Comparison of ENCODE assay signal across 19 cellular contexts in the genomic region with DNA sequence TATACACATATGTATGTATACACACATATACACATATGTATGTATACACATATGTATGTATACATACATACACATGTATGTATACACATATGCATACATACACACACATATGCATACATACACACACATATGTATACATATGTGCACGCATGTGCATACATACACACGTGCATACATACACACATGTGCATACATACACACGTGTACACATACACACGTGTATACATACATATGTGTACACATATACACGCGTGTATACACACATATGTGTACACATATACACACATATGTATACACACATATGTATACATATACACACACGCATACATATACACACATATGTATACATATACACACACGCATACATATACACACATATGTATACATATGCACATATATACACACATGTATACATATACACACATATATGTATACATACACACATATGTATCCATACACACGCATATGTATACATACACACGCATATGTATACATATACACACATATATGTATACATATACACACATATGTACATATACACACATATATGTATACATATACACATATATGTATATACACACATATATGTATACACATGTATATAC. TPM values are rescaled to one million over a fixed set of nuclear protein-coding genes. Genes with fewer than 3 reads are reported as not detected.
DNase-seq lines count a peak whose midpoint lies in the region; ATAC-seq, FAIRE-seq and TF ChIP-seq lines count a peak whose summit lies in the region.
"Had no signal": no experiment of that assay in that cellular context is flagged by ENCODE, and none has a peak within 500 bp of the region (broad histone marks: within the 10 kb centered on the region; RNA-seq: fewer than 3 reads in every experiment).

No MANE protein-coding gene starts in this region.

- no peaks in the 10 kb centered on the region for H3K9me2 ChIP-seq in PC-3 (replicated peaks; ENCODE audit: low read length)

- dilution Hi-C loops in endothelial cell of umbilical vein (cut with MboI; ENCODE audit: extremely low pct_ligation_motif_present, low sequenced_read_pairs): no loop called here

- TF ChIP-seq CTCF in PC-3 (conservative IDR thresholded peaks at IDR 0.05; ENCODE audit: low read depth, low read length) (no peak), endothelial cell of umbilical vein (IDR thresholded peaks at IDR 0.05; ENCODE audit: extremely low read depth in 1 of 2, insufficient read depth in 1 of 2, low read depth in 1 of 2, low read length in 2 of 2) (no peak), foreskin fibroblast (IDR thresholded peaks at IDR 0.05; ENCODE audit: low read depth, low read length) (no peak)

- H3K27me3 Mint-ChIP-seq in natural killer cell treated with Interleukin-12 subunit alpha and Interleukin-12 subunit beta and Interleukin-15 and Interleukin-18, amount 100 ng/mL, for 72 hours: no peaks in the 10 kb centered on the region

- no peak for TF ChIP-seq POLR2A in GM12892 (IDR thresholded peaks at IDR 0.05; ENCODE audit: low read depth, low read length)
- peak; percentile 45 for TF ChIP-seq POLR2A in endothelial cell of umbilical vein (IDR thresholded peaks at IDR 0.05; ENCODE audit: low read depth, low read length)

- no peaks in the 10 kb centered on the region for H3K36me3 Mint-ChIP-seq in natural killer cell treated with Interleukin-12 subunit alpha and Interleukin-12 subunit beta and Interleukin-15 and Interleukin-18, amount 100 ng/mL, for 72 hours

- H4K20me1 ChIP-seq in PC-3 (ENCODE audit: low read length) (no peaks in the 10 kb centered on the region), endothelial cell of umbilical vein (replicated peaks; ENCODE audit: control insufficient read depth, extremely low read depth, insufficient read depth, low read length) (no peaks in the 10 kb centered on the region)

- DNase-seq in GM12892 (ENCODE audit: insufficient read length): no peak
- DNase-seq in PC-3: peak; percentile 44
- DNase-seq in endothelial cell of umbilical vein (ENCODE audit: low read depth, low spot score): no peak
- DNase-seq in natural killer cell treated with Interleukin-12 subunit alpha and Interleukin-12 subunit beta and Interleukin-15 and Interleukin-18, amount 100 ng/mL, for 72 hours (ENCODE audit: low spot score): no peak
- no peak for DNase-seq in NCI-H345 treated with DMSO at 0.1 percent for 48 hours (lab: John Stamatoyannopoulos, UW; ENCODE audit: unreplicated experiment)
- no peak for DNase-seq in foreskin fibroblast
- DNase-seq: ACHN, AML-193, DMS 273 treated with DMSO at 0.1 percent for 48 hours, GDM1, NCI-H187, NCI-H226, NCI-H526 treated with DMSO at 0.1 percent for 48 hours, RPMI8226, SIG-M5 had no signal

- H3K27me3 ChIP-seq in PC-3 (ENCODE audit: low read length): no peaks in the 10 kb centered on the region
- H3K27me3 ChIP-seq in endothelial cell of umbilical vein (ENCODE audit: control insufficient read depth in 2 of 2, insufficient read depth in 2 of 2, low read length in 2 of 2): no peaks in the 10 kb centered on the region

- H3F3A ChIP-seq in PC-3 (ENCODE audit: low read length, unreplicated experiment): peaks cover 5% of the 10 kb centered on the region

- no peaks in the 10 kb centered on the region for H3K79me2 ChIP-seq in PC-3 (ENCODE audit: low read length)
- no peaks in the 10 kb centered on the region for H3K79me2 ChIP-seq in endothelial cell of umbilical vein (ENCODE audit: control insufficient read depth, insufficient read depth, low read length)

- H3K36me3 ChIP-seq in PC-3 (ENCODE audit: low read depth, low read length): no peaks in the 10 kb centered on the region
- no peaks in the 10 kb centered on the region for H3K36me3 ChIP-seq in endothelial cell of umbilical vein (ENCODE audit: control insufficient read depth in 2 of 2, extremely low read depth in 1 of 2, insufficient read depth in 2 of 2, low read length in 2 of 2)

- intact Hi-C loops in PC-3 (cut with micrococcal nuclease) (no loop called here), endothelial cell of umbilical vein (cut with micrococcal nuclease) (no loop called here)

- no peak overlapping the region for H2AFZ ChIP-seq in PC-3 (ENCODE audit: low read length)
- H2AFZ ChIP-seq in endothelial cell of umbilical vein (ENCODE audit: low read depth, low read length): no peak overlapping the region
- H2AFZ ChIP-seq: GM23338 had no signal

- CTCF ChIA-PET in PC-3 (lab: Charles Lee): no interaction called here
- CTCF ChIA-PET in endothelial cell of umbilical vein (lab: Charles Lee): no interaction called here

- no peaks in the 10 kb centered on the region for H3K9me3 Mint-ChIP-seq in natural killer cell treated with Interleukin-12 subunit alpha and Interleukin-12 subunit beta and Interleukin-15 and Interleukin-18, amount 100 ng/mL, for 72 hours

- no TSS peak for BruUV-seq in PC-3 (replicated peaks; lab: Mats Ljungman, UMichigan)
- BruUV-seq in endothelial cell of umbilical vein (replicated peaks; lab: Mats Ljungman, UMichigan): no TSS peak

- H3K4me1 ChIP-seq in PC-3 (ENCODE audit: insufficient read depth, low read length) (no peaks in the 10 kb centered on the region), endothelial cell of umbilical vein (ENCODE audit: control insufficient read depth, extremely low read depth, insufficient read depth, low read length) (no peaks in the 10 kb centered on the region)

- no peaks in the 10 kb centered on the region for H3K9me1 ChIP-seq in endothelial cell of umbilical vein (replicated peaks; ENCODE audit: control insufficient read depth, extremely low read depth, insufficient read depth, low read length)

- no peak overlapping the region for H3K4me2 ChIP-seq in PC-3 (ENCODE audit: low read length)
- no peak overlapping the region for H3K4me2 ChIP-seq in endothelial cell of umbilical vein (ENCODE audit: insufficient read depth, low read length)
- H3K4me2 ChIP-seq: GM23338 had no signal

- no peaks in the 10 kb centered on the region for H3K9me3 ChIP-seq in PC-3 (ENCODE audit: low read length)
- no peaks in the 10 kb centered on the region for H3K9me3 ChIP-seq in endothelial cell of umbilical vein (replicated peaks; ENCODE audit: control insufficient read depth, insufficient read depth, low read length)

- ATAC-seq in PC-3 (no peak), GM21390 (IDR thresholded peaks at IDR 0.05; ENCODE audit: unreplicated experiment) (no peak)
- ATAC-seq in natural killer cell treated with Interleukin-12 subunit alpha and Interleukin-12 subunit beta and Interleukin-15 and Interleukin-18, amount 100 ng/mL, for 72 hours: peak; percentile 41 to 63
- ATAC-seq: GM12878, GM23338 had no signal

- FAIRE-seq in GM12892 (lab: Jason Lieb, UNC) (peak; percentile 76), endothelial cell of umbilical vein (lab: Jason Lieb, UNC) (no peak)
- FAIRE-seq: GM12878 had no signal

- H3K4me1 Mint-ChIP-seq in natural killer cell treated with Interleukin-12 subunit alpha and Interleukin-12 subunit beta and Interleukin-15 and Interleukin-18, amount 100 ng/mL, for 72 hours (ENCODE audit: low read depth in 2 of 2): peaks cover 0 to 7% of the 10 kb centered on the region in 2 donors
- H3K4me1 Mint-ChIP-seq: CD14-positive monocyte had no signal

- POLR2A ChIA-PET in PC-3 (lab: Charles Lee; ENCODE audit: unreplicated experiment) (no interaction called here), endothelial cell of umbilical vein (lab: Charles Lee) (no interaction called here)

- H3K9ac ChIP-seq in PC-3 (ENCODE audit: low read length) (no peak overlapping the region), endothelial cell of umbilical vein (replicated peaks; ENCODE audit: extremely low read depth, insufficient read depth, low read length) (no peak overlapping the region)

- no peak overlapping the region for H3K27ac Mint-ChIP-seq in natural killer cell treated with Interleukin-12 subunit alpha and Interleukin-12 subunit beta and Interleukin-15 and Interleukin-18, amount 100 ng/mL, for 72 hours
- H3K27ac Mint-ChIP-seq: CD14-positive monocyte, GM23338 had no signal

- H3K4me3 ChIP-seq in PC-3 (ENCODE audit: low read length): no peak overlapping the region
- no peak overlapping the region for H3K4me3 ChIP-seq in endothelial cell of umbilical vein (replicated peaks in 1 of 3; ENCODE audit: insufficient read depth in 1 of 3, low read depth in 1 of 3, low read length in 3 of 3)
- no peak overlapping the region for H3K4me3 ChIP-seq in foreskin fibroblast (ENCODE audit: low read depth in 1 of 2, low read length in 2 of 2)
- H3K4me3 ChIP-seq: GM12878, GM23338 had no signal

- no peak overlapping the region for H3K4me3 Mint-ChIP-seq in natural killer cell treated with Interleukin-12 subunit alpha and Interleukin-12 subunit beta and Interleukin-15 and Interleukin-18, amount 100 ng/mL, for 72 hours
- H3K4me3 Mint-ChIP-seq: CD14-positive monocyte, GM23338 had no signal

- H3K27ac ChIP-seq in PC-3 (ENCODE audit: low read length) (no peak overlapping the region), endothelial cell of umbilical vein (ENCODE audit: insufficient read depth, low read depth, low read length) (no peak overlapping the region)

TF ChIP-seq in endothelial cell of umbilical vein, 7 proteins besides CTCF, POLR2A, EP300 and RAD21 (continues in another document):
- TF ChIP-seq MYC (IDR thresholded peaks at IDR 0.05; ENCODE audit: low read depth, low read length) (no peak), FOS (IDR thresholded peaks at IDR 0.05; ENCODE audit: borderline replicate concordance, insufficient read depth, low read length) (no peak), EZH2 (IDR thresholded peaks at IDR 0.05; ENCODE audit: borderline replicate concordance, low read depth, low read length, severe bottlenecking) (no peak), JUN (IDR thresholded peaks at IDR 0.05; ENCODE audit: borderline replicate concordance, insufficient read depth, insufficient read length, low read depth) (no peak), POLR2AphosphoS5 (IDR thresholded peaks at IDR 0.05; ENCODE audit: insufficient read depth, low read depth, low read length) (no peak)
- TF ChIP-seq, protein P1, sequence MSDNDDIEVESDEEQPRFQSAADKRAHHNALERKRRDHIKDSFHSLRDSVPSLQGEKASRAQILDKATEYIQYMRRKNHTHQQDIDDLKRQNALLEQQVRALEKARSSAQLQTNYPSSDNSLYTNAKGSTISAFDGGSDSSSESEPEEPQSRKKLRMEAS (IDR thresholded peaks at IDR 0.05; ENCODE audit: insufficient read depth, insufficient read length): no peak

RNA-seq across cellular contexts. Expression of a gene that starts 21.5 kb away (rescaled TPM):
- polyA plus RNA-seq in GM12892 (2012; ENCODE audit: missing spikeins): 20.7 TPM
- total RNA-seq in PC-3 (2014; rRNA removed) (45.4 and 56.8 TPM in 2 replicates), endothelial cell of umbilical vein (42.4 and 47.6 TPM in 2 replicates)
- polyA plus RNA-seq in endothelial cell of umbilical vein: 9.1 and 14.7 TPM in 2 replicates
- 4.4 and 6.3 TPM in 2 replicates for polyA plus RNA-seq in endothelial cell of umbilical vein (2011; cell fraction: cytosol; rRNA removed)
- 98.7 and 150 TPM in 2 replicates for polyA plus RNA-seq in endothelial cell of umbilical vein (2011; cell fraction: nucleus; rRNA removed)
- polyA plus RNA-seq in endothelial cell of umbilical vein (2012): 34.6 and 55.6 TPM in 2 replicates
- polyA minus RNA-seq in endothelial cell of umbilical vein: 31.0 and 38.3 TPM in 2 replicates
- polyA minus RNA-seq in endothelial cell of umbilical vein (2011; cell fraction: cytosol; rRNA and poly(A)+ RNA removed): 9.1 TPM
- 136 and 161 TPM in 2 replicates for polyA minus RNA-seq in endothelial cell of umbilical vein (2011; cell fraction: nucleus; rRNA and poly(A)+ RNA removed)
- 100 to 1,000 TPM; 125 to 138 TPM for total RNA-seq in natural killer cell treated with Interleukin-12 subunit alpha and Interleukin-12 subunit beta and Interleukin-15 and Interleukin-18, amount 100 ng/mL, for 72 hours

Comparison
In these comparisons a context has a peak if more than half of its experiments do, and no peak if none do; other contexts are left out.
1. ATAC-seq: peak in natural killer cell treated with Interleukin-12 subunit alpha and Interleukin-12 subunit beta and Interleukin-15 and Interleukin-18, amount 100 ng/mL, for 72 hours (2 of 2); none in PC-3 (single experiment) and GM21390 (single experiment).